Comparison of ENCODE assay signal across 19 cellular contexts in genomic region chr5:136563489-136563888, GRCh38.
DNase-seq lines count a peak whose midpoint lies in the region; ATAC-seq and TF ChIP-seq lines count a peak whose summit lies in the region.
"Had no signal": no experiment of that assay in that cellular context is flagged by ENCODE, and none has a peak within 500 bp of the region (broad histone marks: within the 10 kb centered on the region; RNA-seq: fewer than 3 reads in every experiment).

No MANE protein-coding gene starts in this region.

- H3K4me1 Mint-ChIP-seq in CD4-positive, CD25-positive, alpha-beta regulatory T cell, result peaks cover 0 to 55% (median 33%) of the 10 kb centered on the region in 4 donors
- H3K4me1 Mint-ChIP-seq in H9, result peaks cover 39 to 65% of the 10 kb centered on the region in 2 experiments

- H3K23me2 ChIP-seq in H9 (ENCODE audit: insufficient read length, low read depth, low read length, poor library complexity, severe bottlenecking), result no peaks in the 10 kb centered on the region

- H3K4me3 ChIP-seq in CD4-positive, CD25-positive, alpha-beta regulatory T cell (ENCODE audit: low read depth, low read length), result no peak overlapping the region
- H3K4me3 ChIP-seq in fibroblast of villous mesenchyme (ENCODE audit: low read depth, low read length), result no peak overlapping the region
- no peak overlapping the region for H3K4me3 ChIP-seq in WERI-Rb-1 (ENCODE audit: low read depth, low read length)
- H3K4me3 ChIP-seq: K562, SK-N-MC had no signal

- no peak overlapping the region for H2AFZ ChIP-seq in H9 (ENCODE audit: low read length)

- H2BK5ac ChIP-seq in H9 (ENCODE audit: insufficient read length, low read length), result no peak overlapping the region

- H3K27me3 Mint-ChIP-seq in CD4-positive, CD25-positive, alpha-beta regulatory T cell, result no peaks in the 10 kb centered on the region
- H3K27me3 Mint-ChIP-seq in H9 (ENCODE audit: low read depth), result no peaks in the 10 kb centered on the region; the same call in none of the 2 replicates

- no peak overlapping the region for H2BK15ac ChIP-seq in H9 (ENCODE audit: low read depth, low read length)

- H4K5ac ChIP-seq in H9 (ENCODE audit: insufficient read length, low read depth, low read length), result no peak overlapping the region

- peaks cover 1 to 23% (median 3%) of the 10 kb centered on the region in 7 donors for H3K9me3 Mint-ChIP-seq in CD4-positive, CD25-positive, alpha-beta regulatory T cell
- H3K9me3 Mint-ChIP-seq in H9, result peaks cover 9% of the 10 kb centered on the region in 2 experiments

- no peak overlapping the region for H3K23ac ChIP-seq in H9 (ENCODE audit: insufficient read length, low read depth, low read length)

- H4K91ac ChIP-seq in H9 (ENCODE audit: insufficient read length, low read depth, low read length), result no peak overlapping the region

- H3T11ph ChIP-seq in H9 (ENCODE audit: low read length), result no peak overlapping the region

- no peak overlapping the region for H3K4ac ChIP-seq in H9 (ENCODE audit: low read depth, low read length)

- H3K4me2 ChIP-seq in H9 (ENCODE audit: insufficient read depth, insufficient read length, low read length), result no peak overlapping the region

- H3K27ac Mint-ChIP-seq in CD4-positive, CD25-positive, alpha-beta regulatory T cell, result peak overlapping the region; percentile 13 to 70 (median 37)
- H3K27ac Mint-ChIP-seq in H9, result 0 out of 7 replicates have a peak overlapping the region, but pooled peaks of 1 of the 3 experiments have one; percentile 26
- H3K27ac Mint-ChIP-seq: CD4-positive, alpha-beta T cell had no signal

- no peak overlapping the region for H2BK12ac ChIP-seq in H9 (ENCODE audit: insufficient read length, low read depth, low read length)

- no peak overlapping the region for H3K56ac ChIP-seq in H9 (ENCODE audit: insufficient read length, low read depth, low read length)

- no CpG with 5 or more reads among the region's 6 CpGs for WGBS in H9 (ENCODE audit: extremely low coverage, insufficient read length, low lambda C conversion rate)

- H2BK20ac ChIP-seq in H9 (ENCODE audit: low read depth, low read length, poor library complexity, severe bottlenecking), result no peak overlapping the region

- no peaks in the 10 kb centered on the region for H3K36me3 ChIP-seq in CD4-positive, CD25-positive, alpha-beta regulatory T cell (ENCODE audit: control insufficient read depth, insufficient read depth, low read length)
- no peaks in the 10 kb centered on the region for H3K36me3 ChIP-seq in WERI-Rb-1
- H3K36me3 ChIP-seq: BE2C had no signal

- no peaks in the 10 kb centered on the region for H3K79me1 ChIP-seq in H9 (ENCODE audit: insufficient read depth, low read depth, low read length, poor library complexity, severe bottlenecking)

- no peak overlapping the region for H4K8ac ChIP-seq in H9 (replicated peaks; ENCODE audit: insufficient read length, low read depth, low read length)

- no peaks in the 10 kb centered on the region for H4K20me1 ChIP-seq in H9 (ENCODE audit: control insufficient read depth, insufficient read depth, insufficient read length)

- no peak overlapping the region for H2AK5ac ChIP-seq in H9 (ENCODE audit: insufficient read length, low read length)

- DNase-seq in CD4-positive, CD25-positive, alpha-beta regulatory T cell, result peak in 2 of 3 donors; percentile 8 to 65
- DNase-seq in H9, result peak; percentile 38
- peak; percentile 96 for DNase-seq in SW480 (ENCODE audit: low spot score)
- DNase-seq in fibroblast of villous mesenchyme (ENCODE audit: low read depth), result peak; percentile 14
- DNase-seq in NK-92 treated with Interleukin-12 subunit alpha and Interleukin-12 subunit beta, amount 100 ng/mL, for 24 hours (lab: John Stamatoyannopoulos, UW), result no peak
- DNase-seq in NCI-H2107 (lab: John Stamatoyannopoulos, UW), result no peak
- no peak for DNase-seq in WERI-Rb-1
- DNase-seq: BE2C; CD4-positive, alpha-beta T cell; DND-41; H7; NCI-H1092 treated with DMSO at 0.1 percent for 48 hours; NCI-H146; NCI-H2081; NCI-H446 treated with DMSO at 0.1 percent for 48 hours; SHP77 had no signal

- H3K18ac ChIP-seq in H9 (ENCODE audit: insufficient read length, low read depth, low read length), result no peak overlapping the region

- peaks cover 4% of the 10 kb centered on the region for H3K4me1 ChIP-seq in CD4-positive, CD25-positive, alpha-beta regulatory T cell (ENCODE audit: control insufficient read depth, insufficient read depth, low read length, poor library complexity, severe bottlenecking)
- peaks cover 2% of the 10 kb centered on the region; the same call in 1 of the 2 replicates for H3K4me1 ChIP-seq in H9 (ENCODE audit: insufficient read depth, low read length)
- H3K4me1 ChIP-seq: BE2C had no signal

- H3K27ac ChIP-seq in CD4-positive, CD25-positive, alpha-beta regulatory T cell (ENCODE audit: insufficient read depth, low read length, poor library complexity, severe bottlenecking), result no peak overlapping the region
- H3K27ac ChIP-seq in H9 (ENCODE audit: insufficient read length, low read depth, low read length) (no peak overlapping the region), WERI-Rb-1 (no peak overlapping the region)
- H3K27ac ChIP-seq: SK-N-MC had no signal

- peak overlapping the region in 2 of 4 donors; percentile 44 to 54 for H3K4me3 Mint-ChIP-seq in CD4-positive, CD25-positive, alpha-beta regulatory T cell
- no peak overlapping the region for H3K4me3 Mint-ChIP-seq in H9
- H3K4me3 Mint-ChIP-seq: CD4-positive, alpha-beta T cell had no signal

- no peak for TF ChIP-seq CTCF in H9 (conservative IDR thresholded peaks at IDR 0.05)
- TF ChIP-seq CTCF in fibroblast of villous mesenchyme (IDR thresholded peaks at IDR 0.05; ENCODE audit: insufficient read depth, low read depth, low read length), result no peak
- TF ChIP-seq CTCF in WERI-Rb-1 (IDR thresholded peaks at IDR 0.05; ENCODE audit: low read depth, low read length), result no peak

- H3K36me3 Mint-ChIP-seq in CD4-positive, CD25-positive, alpha-beta regulatory T cell, result no peaks in the 10 kb centered on the region
- H3K36me3 Mint-ChIP-seq in H9 (ENCODE audit: insufficient read depth in 1 of 3, low read depth in 3 of 3), result peaks cover 0 to 7% (median 4%) of the 10 kb centered on the region in 3 experiments; a peak in 5 of 7 replicates

- no peaks in the 10 kb centered on the region for H3K27me3 ChIP-seq in CD4-positive, CD25-positive, alpha-beta regulatory T cell (ENCODE audit: control insufficient read depth, insufficient read depth, low read length)
- H3K27me3 ChIP-seq in H9 (ENCODE audit: insufficient read depth, low read length) (no peaks in the 10 kb centered on the region), WERI-Rb-1 (ENCODE audit: insufficient read depth, low read depth, severe bottlenecking) (no peaks in the 10 kb centered on the region)
- H3K27me3 ChIP-seq: BE2C had no signal

- H2BK120ac ChIP-seq in H9 (ENCODE audit: low read depth, low read length, poor library complexity, severe bottlenecking), result no peak overlapping the region

- no peaks in the 10 kb centered on the region for H3K79me2 ChIP-seq in H9 (ENCODE audit: insufficient read depth, low read length)

- no peaks in the 10 kb centered on the region for H3K9me3 ChIP-seq in CD4-positive, CD25-positive, alpha-beta regulatory T cell (ENCODE audit: control insufficient read depth in 2 of 2, low read length in 2 of 2)
- H3K9me3 ChIP-seq in H9 (ENCODE audit: control insufficient read depth, low read depth, low read length) (no peaks in the 10 kb centered on the region), WERI-Rb-1 (ENCODE audit: severe bottlenecking) (no peaks in the 10 kb centered on the region)
- H3K9me3 ChIP-seq: BE2C had no signal

- H3K9ac ChIP-seq in H9 (ENCODE audit: extremely low read depth, insufficient read length, low read length), result no peak overlapping the region

- peak; percentile 55 to 64 for ATAC-seq in CD4-positive, CD25-positive, alpha-beta regulatory T cell (ENCODE audit: low read depth in 2 of 2)
- no peak for ATAC-seq in GM19023 (IDR thresholded peaks at IDR 0.05; ENCODE audit: unreplicated experiment)
- ATAC-seq: K562 had no signal

- H3K14ac ChIP-seq in H9 (ENCODE audit: insufficient read depth, low read length), result no peak overlapping the region

Comparison
In these comparisons a context has a peak if more than half of its experiments do, and no peak if none do; other contexts are left out.
1. DNase-seq: peak in CD4-positive, CD25-positive, alpha-beta regulatory T cell (2 of 3), H9 (single experiment), SW480 (single experiment) and fibroblast of villous mesenchyme (single experiment); none in NK-92 treated with Interleukin-12 subunit alpha and Interleukin-12 subunit beta, amount 100 ng/mL, for 24 hours (single experiment), NCI-H2107 (single experiment) and WERI-Rb-1 (single experiment).